1 cellular context compared by ENCODE assay signal in genomic region chr14:58848365-58848764, GRCh38.
A peak's percentile ranks its signal among the peaks of the same experiment; 100 is the strongest.
TF ChIP-seq lines count a peak whose summit lies in the region.

No MANE protein-coding gene starts in this region.

TF ChIP-seq in HEK293, 187 proteins besides CTCF, POLR2A, EP300 and RAD21 (continued from another document):
- TF ChIP-seq ZNF449 (tag by site-specific recombination; IDR thresholded peaks at IDR 0.05) (no peak), ZNF324 (tag by site-specific recombination; IDR thresholded peaks at IDR 0.05) (no peak), ZNF518A (tag by site-specific recombination; conservative IDR thresholded peaks at IDR 0.05; ENCODE audit: low read depth) (peak; percentile 68; the same call in 1 of the 2 replicates), GLIS2 (tag by site-specific recombination; IDR thresholded peaks at IDR 0.05) (no peak), ZNF585B (tag by site-specific recombination; IDR thresholded peaks at IDR 0.05) (no peak), ZNF394 (tag by site-specific recombination; IDR thresholded peaks at IDR 0.05; ENCODE audit: borderline replicate concordance) (peak; percentile 65; the same call in 1 of the 2 replicates), ZNF76 (tag by site-specific recombination; IDR thresholded peaks at IDR 0.05; ENCODE audit: borderline replicate concordance, low read depth) (no peak), PBX3 (CRISPR knock-in tag; IDR thresholded peaks at IDR 0.05) (no peak), ZNF155 (tag by site-specific recombination; IDR thresholded peaks at IDR 0.05) (no peak), HOXA7 (CRISPR knock-in tag; IDR thresholded peaks at IDR 0.05; ENCODE audit: borderline replicate concordance) (no peak), ZNF48 (tag by site-specific recombination; IDR thresholded peaks at IDR 0.05) (no peak), ZNF426 (tag by site-specific recombination; IDR thresholded peaks at IDR 0.05) (peak; percentile 46), PATZ1 (tag by site-specific recombination; IDR thresholded peaks at IDR 0.05) (no peak), ZNF366 (tag by site-specific recombination; conservative IDR thresholded peaks at IDR 0.05) (no peak), KLF7 (tag by site-specific recombination; IDR thresholded peaks at IDR 0.05; ENCODE audit: borderline replicate concordance) (no peak), ZNF558 (tag by site-specific recombination; IDR thresholded peaks at IDR 0.05) (no peak), ZNF555 (tag by site-specific recombination; conservative IDR thresholded peaks at IDR 0.05) (peak; percentile 40), ZBTB8A (tag by site-specific recombination; IDR thresholded peaks at IDR 0.05) (peak; percentile 54), ZNF654 (tag by site-specific recombination; IDR thresholded peaks at IDR 0.05; ENCODE audit: low read depth) (peak; percentile 10; the same call in 1 of the 2 replicates), ZNF501 (tag by site-specific recombination; IDR thresholded peaks at IDR 0.05) (no peak), ZNF692 (tag by site-specific recombination; IDR thresholded peaks at IDR 0.05) (no peak), GLIS1 (tag by site-specific recombination; IDR thresholded peaks at IDR 0.05) (no peak), ZNF266 (tag by site-specific recombination; IDR thresholded peaks at IDR 0.05; ENCODE audit: low read depth) (no peak)
